ENCODE assay signal across 9 cellular contexts in the genomic region with DNA sequence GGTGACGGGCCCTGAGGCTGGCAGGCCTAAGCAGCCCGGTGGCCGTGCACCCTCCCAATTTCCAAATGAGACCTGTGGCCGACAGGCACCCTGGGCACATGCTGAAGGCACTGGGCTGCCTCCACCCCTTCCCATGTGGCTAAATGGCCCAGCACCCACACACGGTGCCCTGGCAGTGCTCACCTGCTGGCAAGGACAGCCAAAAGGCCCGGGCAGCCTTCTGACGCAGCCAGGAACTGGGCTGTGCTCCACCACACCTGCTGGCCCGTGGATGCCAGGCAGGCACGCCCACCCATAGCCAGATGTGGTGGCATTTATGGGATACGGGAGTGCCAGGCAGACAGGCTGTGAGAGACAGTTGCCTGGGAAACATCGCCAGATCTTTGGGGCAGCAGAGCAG. TPM values are rescaled to one million over a fixed set of nuclear protein-coding genes. Genes with fewer than 3 reads are reported as not detected.
DNase-seq lines count a peak whose midpoint lies in the region; ATAC-seq and TF ChIP-seq lines count a peak whose summit lies in the region.
"Had no signal": no experiment of that assay in that cellular context is flagged by ENCODE, and none has a peak within 500 bp of the region (broad histone marks: within the 10 kb centered on the region; RNA-seq: fewer than 3 reads in every experiment).

No MANE protein-coding gene starts in this region.

- intact Hi-C loops in body of pancreas (cut with DNase I) (loop anchor here (5.0 kb wide), 1 partner anchor 184 kb away; no protein-coding TSS in a partner anchor), thyroid gland (cut with DNase I) (loop anchor here (10.0 kb wide), 1 partner anchor 326 kb away; a partner anchor contains a TSS)

- H3K27me3 ChIP-seq in body of pancreas (no peaks in the 10 kb centered on the region), mesenchymal stem cell (ENCODE audit: control insufficient read depth in 1 of 2, insufficient read depth in 1 of 2, low read length in 2 of 2) (no peaks in the 10 kb centered on the region), thyroid gland (no peaks in the 10 kb centered on the region)

- peak overlapping the region; percentile 73 to 90 for H2BK12ac ChIP-seq in mesenchymal stem cell (ENCODE audit: low read length in 2 of 2)

- peak in 1 of 7 experiments; percentile 5 for TF ChIP-seq CTCF in body of pancreas (IDR thresholded peaks at IDR 0.05)
- no peak for TF ChIP-seq CTCF in thyroid gland (IDR thresholded peaks at IDR 0.05)

- H3K27ac ChIP-seq in body of pancreas (peak overlapping the region; percentile 79 to 89 (median 82)), mesenchymal stem cell (ENCODE audit: low read length, poor library complexity, severe bottlenecking) (no peak overlapping the region), thyroid gland (peak overlapping the region; percentile 53 to 80 (median 76))

- H3K9ac ChIP-seq in mesenchymal stem cell (ENCODE audit: low read length), result peak overlapping the region; percentile 70

- H3K36me3 ChIP-seq in body of pancreas (replicated peaks in 1 of 2; ENCODE audit: insufficient read depth in 1 of 2, low read depth in 2 of 2) (no peaks in the 10 kb centered on the region), mesenchymal stem cell (ENCODE audit: control insufficient read depth in 1 of 2, insufficient read depth in 2 of 2, low read depth in 1 of 2, low read length in 2 of 2) (peaks cover 0 to 3% of the 10 kb centered on the region in 2 experiments), thyroid gland (no peaks in the 10 kb centered on the region)

- H4K8ac ChIP-seq in mesenchymal stem cell (ENCODE audit: low read length), result peak overlapping the region; percentile 95

- 33% methylated on average over 10 of the region's 11 CpGs; no CpG with 5 or more reads in 1 of the 2 donors for WGBS in body of pancreas, 2 donors
- 94% methylated on average over 11 of the region's 11 CpGs for WGBS in mesenchymal stem cell
- WGBS in thyroid gland, 2 donors, result 65 to 79% methylated on average over 4 to 11 of the region's 11 CpGs

- H3K36me3 Mint-ChIP-seq in activated T-cell treated with anti-CD3 and anti-CD28 coated beads, Interleukin-2, amount 50 U/mL, for 4 hours (ENCODE audit: insufficient read depth), result no peaks in the 10 kb centered on the region

- H2BK15ac ChIP-seq in mesenchymal stem cell (ENCODE audit: low read depth, poor library complexity, severe bottlenecking), result peak overlapping the region; percentile 90

- peaks cover 24% of the 10 kb centered on the region for H3K4me1 Mint-ChIP-seq in activated T-cell treated with anti-CD3 and anti-CD28 coated beads, Interleukin-2, amount 50 U/mL, for 4 hours (ENCODE audit: low read depth)

- no peak overlapping the region for H3K4me3 ChIP-seq in body of pancreas
- peak overlapping the region in 1 of 2 experiments; percentile 82 for H3K4me3 ChIP-seq in mesenchymal stem cell (ENCODE audit: insufficient read depth in 1 of 2, low read depth in 1 of 2, low read length in 2 of 2)
- no peak overlapping the region for H3K4me3 ChIP-seq in thyroid gland (replicated peaks in 1 of 3)

- H3K9me3 ChIP-seq in body of pancreas (no peaks in the 10 kb centered on the region), mesenchymal stem cell (ENCODE audit: control insufficient read depth, low read length) (no peaks in the 10 kb centered on the region), thyroid gland (no peaks in the 10 kb centered on the region)

- H3K4me1 ChIP-seq in body of pancreas (peaks cover 42% of the 10 kb centered on the region), mesenchymal stem cell (ENCODE audit: control insufficient read depth, insufficient read depth, low read depth, low read length) (peaks cover 26% of the 10 kb centered on the region), thyroid gland (peaks cover 15 to 38% of the 10 kb centered on the region in 2 donors)

- peak overlapping the region; percentile 97 for H4K91ac ChIP-seq in mesenchymal stem cell (ENCODE audit: low read length)

- H3K79me1 ChIP-seq in mesenchymal stem cell (replicated peaks; ENCODE audit: low read length, poor library complexity, severe bottlenecking), result peaks cover 5% of the 10 kb centered on the region

- H2BK120ac ChIP-seq in mesenchymal stem cell (ENCODE audit: low read depth, low read length), result no peak overlapping the region

- no peak for DNase-seq in activated T-cell treated with anti-CD3 and anti-CD28 coated beads, Interleukin-2, amount 50 U/mL, for 4 hours
- DNase-seq in activated T-cell treated with anti-CD3 and anti-CD28 coated beads, Interleukin-2, amount 50 U/mL, for 1 hour, result no peak
- DNase-seq in body of pancreas (peak; percentile 68 to 91 (median 86)), mesenchymal stem cell (no peak), thyroid gland (peak; percentile 40 to 47), SW 1271 (lab: John Stamatoyannopoulos, UW) (no peak)
- DNase-seq: NCI-H2081 treated with DMSO at 0.1 percent for 48 hours had no signal

- H2AK5ac ChIP-seq in mesenchymal stem cell (ENCODE audit: low read length, severe bottlenecking), result no peak overlapping the region

- no peaks in the 10 kb centered on the region for H3K9me3 Mint-ChIP-seq in activated T-cell treated with anti-CD3 and anti-CD28 coated beads, Interleukin-2, amount 50 U/mL, for 4 hours

- no peak overlapping the region for H3K4me2 ChIP-seq in mesenchymal stem cell (ENCODE audit: low read length, poor library complexity, severe bottlenecking)

- H3K4ac ChIP-seq in mesenchymal stem cell (ENCODE audit: low read depth in 1 of 2, low read length in 2 of 2), result peak overlapping the region; percentile 68 to 86

- H3K14ac ChIP-seq in mesenchymal stem cell (ENCODE audit: low read length in 2 of 2), result peak overlapping the region in 1 of 2 experiments; percentile 5

- H2BK5ac ChIP-seq in mesenchymal stem cell (ENCODE audit: low read depth, low read length, poor library complexity, severe bottlenecking), result no peak overlapping the region

- peak overlapping the region; percentile 50 to 81 for H3K18ac ChIP-seq in mesenchymal stem cell (ENCODE audit: low read depth in 1 of 2, low read length in 2 of 2)

- no peak overlapping the region for H2AFZ ChIP-seq in mesenchymal stem cell (ENCODE audit: low read depth, low read length)

- TF ChIP-seq POLR2A in body of pancreas (IDR thresholded peaks at IDR 0.05) (no peak), thyroid gland (IDR thresholded peaks at IDR 0.05) (no peak)

- H3K27me3 Mint-ChIP-seq in activated T-cell treated with anti-CD3 and anti-CD28 coated beads, Interleukin-2, amount 50 U/mL, for 4 hours (ENCODE audit: low read depth), result no peaks in the 10 kb centered on the region

- H3K23ac ChIP-seq in mesenchymal stem cell (ENCODE audit: low read length in 2 of 2), result no peak overlapping the region

- H3K4me3 Mint-ChIP-seq in activated T-cell treated with anti-CD3 and anti-CD28 coated beads, Interleukin-2, amount 50 U/mL, for 4 hours, result peak overlapping the region; percentile 85

- ATAC-seq in activated T-cell treated with anti-CD3 and anti-CD28 coated beads, Interleukin-2, amount 50 U/mL, for 4 hours, result no peak
- peak; percentile 29 for ATAC-seq in body of pancreas
- no peak for ATAC-seq in GM21576 (IDR thresholded peaks at IDR 0.05; ENCODE audit: unreplicated experiment)
- no peak for ATAC-seq in HG02798 (IDR thresholded peaks at IDR 0.05; ENCODE audit: poor library complexity, unreplicated experiment)

RNA-seq across cellular contexts. Expression of a gene that starts 4.0 kb away (rescaled TPM):
- total RNA-seq in activated T-cell treated with anti-CD3 and anti-CD28 coated beads, Interleukin-2, amount 50 U/mL, for 4 hours, result 10 to 100 TPM; 67.8 to 82.3 (median 69.9) TPM
- total RNA-seq in body of pancreas (10 to 100 TPM; 19.8 to 23.6 TPM), thyroid gland (10 to 100 TPM; 42.2 to 82.2 (median 50.2) TPM)
- polyA plus RNA-seq in mesenchymal stem cell (2013, experiment 1 of 2), result 84.5 TPM
- 86.1 TPM for polyA plus RNA-seq in mesenchymal stem cell (2013, experiment 2 of 2)

RNA-seq across cellular contexts. Expression of a gene that starts 29.5 kb away (rescaled TPM):
- total RNA-seq in activated T-cell treated with anti-CD3 and anti-CD28 coated beads, Interleukin-2, amount 50 U/mL, for 4 hours, result 10 to 100 TPM; 43.8 to 45.2 (median 44.7) TPM
- total RNA-seq in body of pancreas, result 10 to 100 TPM; 15.8 to 33.0 TPM
- polyA plus RNA-seq in mesenchymal stem cell (2013, experiment 1 of 2), result 43.3 TPM
- polyA plus RNA-seq in mesenchymal stem cell (2013, experiment 2 of 2), result 44.2 TPM
- 10 to 100 TPM; 31.4 to 59.6 (median 39.9) TPM for total RNA-seq in thyroid gland

Comparison
In these comparisons a context has a peak if more than half of its experiments do, and no peak if none do; other contexts are left out.
1. DNase-seq: peak in body of pancreas (4 of 4) and thyroid gland (2 of 2); none in activated T-cell treated with anti-CD3 and anti-CD28 coated beads, Interleukin-2, amount 50 U/mL, for 4 hours (single experiment), activated T-cell treated with anti-CD3 and anti-CD28 coated beads, Interleukin-2, amount 50 U/mL, for 1 hour (single experiment), mesenchymal stem cell (single experiment) and SW 1271 (0 of 2).